9 cellular contexts compared by ENCODE assay signal in the genomic region with DNA sequence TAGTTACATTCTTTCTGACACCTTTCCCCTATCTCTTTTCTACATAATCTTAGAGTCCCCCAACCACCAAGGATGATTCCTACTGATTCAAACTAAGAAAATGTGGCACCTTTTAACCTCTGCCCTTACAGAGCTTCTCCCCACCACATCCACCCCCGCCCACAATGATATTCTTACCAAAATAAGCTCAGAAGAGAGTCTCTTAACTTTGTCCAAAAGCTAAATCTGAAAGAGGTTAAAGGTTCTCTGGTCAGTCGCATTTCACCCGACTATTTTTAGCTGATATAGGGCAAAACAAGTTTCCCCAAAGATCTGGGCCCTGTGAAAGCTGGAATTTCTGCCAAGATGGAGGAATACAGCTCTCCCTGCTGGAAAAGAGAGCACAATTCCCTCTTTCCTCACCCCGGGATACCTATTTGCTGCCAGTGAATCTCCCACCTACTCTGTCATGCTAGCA.
A peak's percentile ranks its signal among the peaks of the same experiment; 100 is the strongest.
DNase-seq lines count a peak whose midpoint lies in the region; ATAC-seq and TF ChIP-seq lines count a peak whose summit lies in the region.
"Had no signal": no experiment of that assay in that cellular context is flagged by ENCODE, and none has a peak within 500 bp of the region (broad histone marks: within the 10 kb centered on the region; RNA-seq: fewer than 3 reads in every experiment).

No MANE protein-coding gene starts in this region.

- H3K27me3 ChIP-seq in ascending aorta (no peaks in the 10 kb centered on the region), tibial artery (no peaks in the 10 kb centered on the region)

- H3K27ac Mint-ChIP-seq in activated naive CD4-positive, alpha-beta T cell treated with anti-CD3 and anti-CD28 coated beads for 36 hours: no peak overlapping the region
- H3K27ac Mint-ChIP-seq in memory B cell: peak overlapping the region; percentile 95

- H3K27ac ChIP-seq in ascending aorta (peak overlapping the region; percentile 63), tibial artery (peak overlapping the region; percentile 77 to 78)
- H3K27ac ChIP-seq: C4-2B had no signal

- peak; percentile 33 for DNase-seq in activated naive CD4-positive, alpha-beta T cell treated with anti-CD3 and anti-CD28 coated beads for 36 hours
- no peak for DNase-seq in activated naive CD4-positive, alpha-beta T cell treated with anti-CD3 and anti-CD28 coated beads, Interleukin-2, amount 50 U/mL, for 16 hours
- DNase-seq in ascending aorta (ENCODE audit: low spot score in 2 of 2) (peak in 1 of 2 donors; percentile 41), memory B cell (ENCODE audit: low spot score in 2 of 2) (no peak), tibial artery (peak in 1 of 2 donors; percentile 55), NCI-H187 treated with DMSO at 0.1 percent for 48 hours (lab: John Stamatoyannopoulos, UW) (no peak), UCSD-AML1 (lab: John Stamatoyannopoulos, UW; ENCODE audit: unreplicated experiment) (no peak)

- H3K4me1 ChIP-seq in ascending aorta: peaks cover 11 to 53% of the 10 kb centered on the region in 2 donors
- H3K4me1 ChIP-seq in tibial artery: peaks cover 0 to 71% (median 63%) of the 10 kb centered on the region in 4 donors

- H3K9me3 ChIP-seq in ascending aorta (no peaks in the 10 kb centered on the region), tibial artery (no peaks in the 10 kb centered on the region)

- TF ChIP-seq CTCF in ascending aorta (IDR thresholded peaks at IDR 0.05): no peak
- TF ChIP-seq CTCF in tibial artery (IDR thresholded peaks at IDR 0.05): peak in 1 of 2 experiments; percentile 13

- peaks cover 30% of the 10 kb centered on the region for H3K4me1 Mint-ChIP-seq in activated naive CD4-positive, alpha-beta T cell treated with anti-CD3 and anti-CD28 coated beads for 36 hours (ENCODE audit: low read depth)
- peaks cover 31% of the 10 kb centered on the region for H3K4me1 Mint-ChIP-seq in memory B cell

- ATAC-seq in memory B cell (ENCODE audit: low read depth) (no peak), GM21619 (IDR thresholded peaks at IDR 0.05; ENCODE audit: unreplicated experiment) (no peak)

- no peaks in the 10 kb centered on the region for H3K36me3 ChIP-seq in ascending aorta
- no peaks in the 10 kb centered on the region for H3K36me3 ChIP-seq in tibial artery

- CTCF ChIA-PET in activated naive CD4-positive, alpha-beta T cell treated with anti-CD3 and anti-CD28 coated beads for 36 hours (lab: Charles Lee): interaction anchor here (0.6 to 1.5 kb wide), 5 partner anchors 38 to 415 kb away, joined by 3 to 5 read pairs (median 3); no protein-coding TSS in a partner anchor

- intact Hi-C loops in activated naive CD4-positive, alpha-beta T cell treated with anti-CD3 and anti-CD28 coated beads for 36 hours (cut with micrococcal nuclease): no loop called here
- intact Hi-C loops in ascending aorta (cut with DNase I): no loop called here
- intact Hi-C loops in tibial artery (cut with DNase I; ENCODE audit: low total_unique reads): no loop called here

- no peaks in the 10 kb centered on the region for H3K9me3 Mint-ChIP-seq in activated naive CD4-positive, alpha-beta T cell treated with anti-CD3 and anti-CD28 coated beads for 36 hours
- no peaks in the 10 kb centered on the region for H3K9me3 Mint-ChIP-seq in memory B cell

- H3K4me3 ChIP-seq in ascending aorta (no peak overlapping the region), tibial artery (no peak overlapping the region)

- H3K27me3 Mint-ChIP-seq in activated naive CD4-positive, alpha-beta T cell treated with anti-CD3 and anti-CD28 coated beads for 36 hours (ENCODE audit: low read depth): no peaks in the 10 kb centered on the region
- H3K27me3 Mint-ChIP-seq in memory B cell: no peaks in the 10 kb centered on the region

- H3K4me3 Mint-ChIP-seq in activated naive CD4-positive, alpha-beta T cell treated with anti-CD3 and anti-CD28 coated beads for 36 hours: no peak overlapping the region
- H3K4me3 Mint-ChIP-seq in memory B cell: peak overlapping the region; percentile 38

- no peaks in the 10 kb centered on the region for H3K36me3 Mint-ChIP-seq in activated naive CD4-positive, alpha-beta T cell treated with anti-CD3 and anti-CD28 coated beads for 36 hours (ENCODE audit: low read depth)
- H3K36me3 Mint-ChIP-seq in memory B cell: peaks cover 4% of the 10 kb centered on the region
